Comparison of ENCODE assay signal across 8 cellular contexts in the genomic region with DNA sequence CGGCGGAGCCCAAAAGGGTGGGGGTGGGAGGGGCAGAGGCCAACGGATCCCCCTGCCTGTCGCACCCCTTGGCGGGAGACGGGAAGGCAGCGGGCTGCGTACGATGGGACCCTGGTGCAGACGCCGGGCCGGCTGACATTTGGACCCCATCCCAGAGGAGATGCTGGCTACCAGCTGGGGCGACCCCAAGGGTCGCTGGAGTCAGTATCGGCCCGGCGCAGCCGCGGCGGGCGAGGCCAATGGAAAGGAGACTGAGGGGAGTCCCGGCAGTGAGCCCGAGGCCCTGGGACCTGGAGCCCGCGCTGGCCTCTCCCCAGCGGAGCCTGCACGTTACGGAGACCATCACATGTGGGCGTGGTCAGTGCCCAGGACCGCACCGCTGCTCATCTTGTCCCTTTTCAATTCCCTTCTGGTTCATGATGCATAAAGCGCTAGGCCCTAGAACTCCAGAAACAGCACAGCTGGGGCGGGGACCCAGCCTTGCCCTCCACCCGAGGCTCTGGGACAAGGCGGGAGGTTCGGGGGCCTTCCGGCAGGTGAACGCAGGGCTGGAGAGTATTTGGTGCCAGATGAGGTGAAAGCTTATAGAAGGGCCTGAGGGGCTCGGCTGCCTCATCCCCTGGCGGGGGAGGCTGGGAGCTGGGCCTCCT. TPM values are rescaled to one million over a fixed set of nuclear protein-coding genes. Genes with fewer than 3 reads are reported as not detected.
A peak's percentile ranks its signal among the peaks of the same experiment; 100 is the strongest.
DNase-seq lines count a peak whose midpoint lies in the region; ATAC-seq and TF ChIP-seq lines count a peak whose summit lies in the region.

No MANE protein-coding gene starts in this region.

- no peaks in the 10 kb centered on the region for H3K27me3 ChIP-seq in right cardiac atrium (ENCODE audit: control insufficient read depth, insufficient read depth)

- H3K27ac Mint-ChIP-seq in activated CD8-positive, alpha-beta memory T cell treated with anti-CD3 and anti-CD28 coated beads, Interleukin-2, amount 10 ng/mL, durations not matched to agents 7 days and 5 days: no peak overlapping the region
- no peak overlapping the region for H3K27ac Mint-ChIP-seq in stimulated activated naive CD8-positive, alpha-beta T cell treated with anti-CD3 and anti-CD28 coated beads, Interleukin-15, amount 100 ng/mL, for 72 hours

- no peaks in the 10 kb centered on the region for H3K36me3 Mint-ChIP-seq in activated CD8-positive, alpha-beta memory T cell treated with anti-CD3 and anti-CD28 coated beads, Interleukin-2, amount 10 ng/mL, durations not matched to agents 7 days and 5 days

- peak; percentile 37 for ATAC-seq in activated CD8-positive, alpha-beta memory T cell treated with anti-CD3 and anti-CD28 coated beads, Interleukin-2, amount 10 ng/mL, durations not matched to agents 7 days and 5 days
- ATAC-seq in right cardiac atrium (peak; percentile 1 to 14), GM19455 (IDR thresholded peaks at IDR 0.05; ENCODE audit: unreplicated experiment) (no peak)
- peak; percentile 45 for ATAC-seq in stimulated activated naive CD8-positive, alpha-beta T cell treated with anti-CD3 and anti-CD28 coated beads, Interleukin-15, amount 100 ng/mL, for 72 hours

- H3K27ac ChIP-seq in right cardiac atrium (ENCODE audit: low read length): no peak overlapping the region

- H3K27me3 Mint-ChIP-seq in activated CD8-positive, alpha-beta memory T cell treated with anti-CD3 and anti-CD28 coated beads, Interleukin-2, amount 10 ng/mL, durations not matched to agents 7 days and 5 days: peaks cover 10% of the 10 kb centered on the region
- H3K27me3 Mint-ChIP-seq in stimulated activated naive CD8-positive, alpha-beta T cell treated with anti-CD3 and anti-CD28 coated beads, Interleukin-15, amount 100 ng/mL, for 72 hours: peaks cover 42% of the 10 kb centered on the region

- no peak overlapping the region for H3K4me3 Mint-ChIP-seq in activated CD8-positive, alpha-beta memory T cell treated with anti-CD3 and anti-CD28 coated beads, Interleukin-2, amount 10 ng/mL, durations not matched to agents 7 days and 5 days
- H3K4me3 Mint-ChIP-seq in stimulated activated naive CD8-positive, alpha-beta T cell treated with anti-CD3 and anti-CD28 coated beads, Interleukin-15, amount 100 ng/mL, for 72 hours: peak overlapping the region; percentile 57 to 78

- peaks cover 10% of the 10 kb centered on the region for H3K4me1 ChIP-seq in right cardiac atrium (ENCODE audit: control insufficient read depth, insufficient read depth, low read length)

- intact Hi-C loops in right cardiac atrium (cut with DNase I): no loop called here

- no peak for TF ChIP-seq CTCF in WI38 (IDR thresholded peaks at IDR 0.05; ENCODE audit: low read depth, low read length)

- CTCF ChIA-PET in activated CD8-positive, alpha-beta memory T cell treated with anti-CD3 and anti-CD28 coated beads, Interleukin-2, amount 10 ng/mL, durations not matched to agents 7 days and 5 days (lab: Charles Lee): interaction anchor here (1.1 to 1.5 kb wide), 4 partner anchors 18 to 75 kb away, joined by 3 to 5 read pairs (median 4); no protein-coding TSS in a partner anchor

- WGBS in right cardiac atrium: 7% methylated on average over 40 of the region's 40 CpGs

- H3K4me3 ChIP-seq in WI38 (ENCODE audit: low read depth, low read length) (peak overlapping the region; percentile 30), right cardiac atrium (ENCODE audit: low read length) (peak overlapping the region; percentile 41)

- peaks cover 6% of the 10 kb centered on the region for H3K4me1 Mint-ChIP-seq in activated CD8-positive, alpha-beta memory T cell treated with anti-CD3 and anti-CD28 coated beads, Interleukin-2, amount 10 ng/mL, durations not matched to agents 7 days and 5 days
- peaks cover 34% of the 10 kb centered on the region for H3K4me1 Mint-ChIP-seq in stimulated activated naive CD8-positive, alpha-beta T cell treated with anti-CD3 and anti-CD28 coated beads, Interleukin-15, amount 100 ng/mL, for 72 hours

- no peaks in the 10 kb centered on the region for H3K9me3 ChIP-seq in right cardiac atrium (ENCODE audit: control insufficient read depth, low read length)

- DNase-seq in activated CD8-positive, alpha-beta memory T cell treated with anti-CD3 and anti-CD28 coated beads, Interleukin-2, amount 10 ng/mL, durations not matched to agents 7 days and 5 days: no peak
- DNase-seq in activated CD8-positive, alpha-beta memory T cell treated with anti-CD3 and anti-CD28 coated beads, Interleukin-2, amount 50 U/mL, for 48 hours: no peak
- DNase-seq in right cardiac atrium: peak in 2 of 3 donors; percentile 64 to 72
- DNase-seq in stimulated activated naive CD8-positive, alpha-beta T cell treated with anti-CD3 and anti-CD28 coated beads, Interleukin-15, amount 100 ng/mL, for 72 hours: peak in 1 of 2 donors; percentile 38
- DNase-seq in NCI-H446 treated with DMSO at 0.1 percent for 48 hours (lab: John Stamatoyannopoulos, UW): no peak
- no peak for DNase-seq in activated CD8-positive, alpha-beta memory T cell treated with anti-CD3 and anti-CD28 coated beads, Interleukin-2, amount 50 U/mL, for 4 hours

- no peaks in the 10 kb centered on the region for H3K9me3 Mint-ChIP-seq in activated CD8-positive, alpha-beta memory T cell treated with anti-CD3 and anti-CD28 coated beads, Interleukin-2, amount 10 ng/mL, durations not matched to agents 7 days and 5 days (ENCODE audit: low read depth)
- no peaks in the 10 kb centered on the region for H3K9me3 Mint-ChIP-seq in stimulated activated naive CD8-positive, alpha-beta T cell treated with anti-CD3 and anti-CD28 coated beads, Interleukin-15, amount 100 ng/mL, for 72 hours

RNA-seq across cellular contexts. Expression of a gene that starts 8.0 kb away (rescaled TPM):
- 10 to 100 TPM; 43.3 to 48.9 TPM for total RNA-seq in activated CD8-positive, alpha-beta memory T cell treated with anti-CD3 and anti-CD28 coated beads, Interleukin-2, amount 10 ng/mL, durations not matched to agents 7 days and 5 days
- 10 to 100 TPM; 14.4 to 19.2 (median 18.1) TPM for total RNA-seq in right cardiac atrium
- 23.6 TPM for polyA plus RNA-seq in right cardiac atrium

RNA-seq across cellular contexts. Expression of a gene that starts 19.2 kb away (rescaled TPM):
- 1 to 10 TPM; 1.5 to 4.4 TPM for total RNA-seq in activated CD8-positive, alpha-beta memory T cell treated with anti-CD3 and anti-CD28 coated beads, Interleukin-2, amount 10 ng/mL, durations not matched to agents 7 days and 5 days
- 1 to 10 TPM in 3 of 4 donors, under 1 TPM in 1; 0.33 to 2.4 (median 1.4) TPM for total RNA-seq in right cardiac atrium
- polyA plus RNA-seq in right cardiac atrium: 1.7 TPM

RNA-seq across cellular contexts. Expression of a gene that starts 20.0 kb away (rescaled TPM):
- total RNA-seq in activated CD8-positive, alpha-beta memory T cell treated with anti-CD3 and anti-CD28 coated beads, Interleukin-2, amount 10 ng/mL, durations not matched to agents 7 days and 5 days: 1 to 10 TPM; 1.0 to 1.3 TPM
- 1 to 10 TPM; 1.1 to 1.8 (median 1.4) TPM for total RNA-seq in right cardiac atrium
- polyA plus RNA-seq in right cardiac atrium: 7.5 TPM

RNA-seq across cellular contexts. Expression of a gene that starts 21.1 kb away (rescaled TPM):
- total RNA-seq in activated CD8-positive, alpha-beta memory T cell treated with anti-CD3 and anti-CD28 coated beads, Interleukin-2, amount 10 ng/mL, durations not matched to agents 7 days and 5 days: under 1 TPM; 0.03 to 0.12 TPM
- under 1 TPM; 0.45 to 0.88 (median 0.68) TPM for total RNA-seq in right cardiac atrium
- 0.61 TPM for polyA plus RNA-seq in right cardiac atrium

RNA-seq across cellular contexts. Expression of a gene that starts 32.8 kb away (rescaled TPM):
- 1,000 to 10,000 TPM; 1,331 to 1,537 TPM for total RNA-seq in activated CD8-positive, alpha-beta memory T cell treated with anti-CD3 and anti-CD28 coated beads, Interleukin-2, amount 10 ng/mL, durations not matched to agents 7 days and 5 days
- total RNA-seq in right cardiac atrium: 100 to 1,000 TPM; 635 to 772 (median 696) TPM
- polyA plus RNA-seq in right cardiac atrium: 1,857 TPM

Comparison
In these comparisons a context has a peak if more than half of its experiments do, and no peak if none do; other contexts are left out.
1. DNase-seq: peak in right cardiac atrium (2 of 3); none in activated CD8-positive, alpha-beta memory T cell treated with anti-CD3 and anti-CD28 coated beads, Interleukin-2, amount 10 ng/mL, durations not matched to agents 7 days and 5 days (single experiment), activated CD8-positive, alpha-beta memory T cell treated with anti-CD3 and anti-CD28 coated beads, Interleukin-2, amount 50 U/mL, for 48 hours (single experiment), NCI-H446 treated with DMSO at 0.1 percent for 48 hours (single experiment) and activated CD8-positive, alpha-beta memory T cell treated with anti-CD3 and anti-CD28 coated beads, Interleukin-2, amount 50 U/mL, for 4 hours (single experiment).